ENCODE assay signal across 19 cellular contexts in the genomic region with DNA sequence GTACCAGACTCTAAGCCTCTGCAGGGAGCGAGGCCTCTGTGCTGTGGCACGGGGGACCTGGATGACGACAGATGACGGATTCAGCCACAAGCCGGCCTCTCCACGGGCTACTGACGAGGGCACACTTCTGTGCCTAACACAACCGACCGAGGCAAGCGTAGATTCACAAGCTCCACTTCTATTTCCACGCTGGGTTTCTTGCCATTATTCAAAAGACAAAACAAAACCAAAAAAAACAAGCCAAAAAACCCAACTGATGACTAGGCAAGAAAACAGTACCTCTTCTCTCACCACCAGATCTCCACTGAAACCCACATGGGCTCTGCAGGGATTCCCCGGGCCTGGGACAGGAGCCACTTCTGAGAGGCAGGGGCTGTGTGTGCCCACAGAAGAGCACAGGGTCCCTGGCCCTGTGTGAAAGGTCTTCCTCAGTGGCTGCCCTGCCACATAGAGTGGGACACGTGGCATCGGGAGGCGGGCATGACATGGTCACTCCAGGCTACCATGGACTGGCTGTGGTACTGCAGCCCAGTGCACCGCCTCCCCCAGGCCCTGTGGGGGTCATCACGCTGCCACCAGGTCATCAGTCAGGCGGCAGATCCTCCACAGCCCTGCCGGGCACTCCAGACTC.
A peak's percentile ranks its signal among the peaks of the same experiment; 100 is the strongest.
DNase-seq lines count a peak whose midpoint lies in the region; ATAC-seq lines count a peak whose summit lies in the region.
"Had no signal": no experiment of that assay in that cellular context is flagged by ENCODE, and none has a peak within 500 bp of the region (broad histone marks: within the 10 kb centered on the region; RNA-seq: fewer than 3 reads in every experiment).

No MANE protein-coding gene starts in this region.

- H3K27ac ChIP-seq in BLaER1 treated with 17β-estradiol and CSF1 and Interleukin-3, amounts not matched to agents 10 nM and 100 nM, result peak overlapping the region in 6 of 11 experiments; percentile 9 to 55 (median 26); a peak in 6 of 22 replicates
- H3K27ac ChIP-seq: SK-N-MC had no signal

- H3K27me3 ChIP-seq in BLaER1 treated with 17β-estradiol and CSF1 and Interleukin-3, amounts not matched to agents 10 nM and 100 nM, result no peaks in the 10 kb centered on the region

- no peaks in the 10 kb centered on the region for H3K9me3 ChIP-seq in BLaER1 treated with 17β-estradiol and CSF1 and Interleukin-3, amounts not matched to agents 10 nM and 100 nM (replicated peaks in 1 of 11)

- no peak overlapping the region for H3K4me3 Mint-ChIP-seq in activated T-helper 17 cell treated with anti-CD3 and anti-CD28 coated beads, Interleukin-2, amount 50 U/mL, for 72 hours
- H3K4me3 Mint-ChIP-seq: effector memory CD8-positive, alpha-beta T cell; neural crest cell; stimulated activated naive CD8-positive, alpha-beta T cell treated with anti-CD3 and anti-CD28 coated beads, Interleukin-15, Interleukin-2, amounts not matched to agents 100 ng/mL and 50 ng/mL, for 24 hours had no signal

- peak overlapping the region in 6 of 11 experiments; percentile 4 to 30 (median 15); a peak in 6 of 22 replicates for H3K9ac ChIP-seq in BLaER1 treated with 17β-estradiol and CSF1 and Interleukin-3, amounts not matched to agents 10 nM and 100 nM

- peak overlapping the region; percentile 30 to 79 (median 67); a peak in 20 of 22 replicates for H3K4me2 ChIP-seq in BLaER1 treated with 17β-estradiol and CSF1 and Interleukin-3, amounts not matched to agents 10 nM and 100 nM

- no peaks in the 10 kb centered on the region for H3K4me1 Mint-ChIP-seq in activated T-helper 17 cell treated with anti-CD3 and anti-CD28 coated beads, Interleukin-2, amount 50 U/mL, for 72 hours
- H3K4me1 Mint-ChIP-seq: neural crest cell had no signal

- H3K36me3 ChIP-seq in BLaER1 treated with 17β-estradiol and CSF1 and Interleukin-3, amounts not matched to agents 10 nM and 100 nM, result peaks cover 34 to 96% (median 74%) of the 10 kb centered on the region in 11 experiments

- no peak overlapping the region for H3K27ac Mint-ChIP-seq in activated T-helper 17 cell treated with anti-CD3 and anti-CD28 coated beads, Interleukin-2, amount 50 U/mL, for 72 hours
- H3K27ac Mint-ChIP-seq: stimulated activated naive CD8-positive, alpha-beta T cell treated with anti-CD3 and anti-CD28 coated beads, Interleukin-15, Interleukin-2, amounts not matched to agents 100 ng/mL and 50 ng/mL, for 24 hours had no signal

- H4K20me1 ChIP-seq in BLaER1 treated with 17β-estradiol and CSF1 and Interleukin-3, amounts not matched to agents 10 nM and 100 nM, result peaks cover 0 to 22% (median 3%) of the 10 kb centered on the region in 11 experiments; a peak in 7 of 22 replicates

- no peaks in the 10 kb centered on the region for H3K27me3 Mint-ChIP-seq in activated T-helper 17 cell treated with anti-CD3 and anti-CD28 coated beads, Interleukin-2, amount 50 U/mL, for 72 hours
- H3K27me3 Mint-ChIP-seq: effector memory CD8-positive, alpha-beta T cell; stimulated activated naive CD8-positive, alpha-beta T cell treated with anti-CD3 and anti-CD28 coated beads, Interleukin-15, Interleukin-2, amounts not matched to agents 100 ng/mL and 50 ng/mL, for 24 hours had no signal

- intact Hi-C loops in posterior vena cava (cut with DNase I), result loop anchor here in 1 of 2 donors (10.0 kb wide), 1 partner anchor 249 kb away; no protein-coding TSS in a partner anchor

- H3K4me3 ChIP-seq in BLaER1 treated with 17β-estradiol and CSF1 and Interleukin-3, amounts not matched to agents 10 nM and 100 nM, result no peak overlapping the region
- H3K4me3 ChIP-seq: SK-N-MC had no signal

- peaks cover 3 to 41% (median 36%) of the 10 kb centered on the region in 10 experiments; a peak in 17 of 20 replicates for H3K4me1 ChIP-seq in BLaER1 treated with 17β-estradiol and CSF1 and Interleukin-3, amounts not matched to agents 10 nM and 100 nM

- H3K9me3 Mint-ChIP-seq in activated T-helper 17 cell treated with anti-CD3 and anti-CD28 coated beads, Interleukin-2, amount 50 U/mL, for 72 hours, result peaks cover 5% of the 10 kb centered on the region
- H3K9me3 Mint-ChIP-seq: neural crest cell had no signal

- peak; percentile 72 for DNase-seq in posterior vena cava (ENCODE audit: low spot score)
- no peak for DNase-seq in activated CD4-positive, alpha-beta T cell treated with anti-CD3 and anti-CD28 coated beads for 4 hours
- DNase-seq in activated CD4-positive, alpha-beta T cell treated with anti-CD3 and anti-CD28 coated beads for 1 hour, result no peak
- DNase-seq in foreskin melanocyte, result no peak
- DNase-seq: activated T-cell treated with anti-CD3 and anti-CD28 coated beads, Interleukin-2, amount 50 U/mL, for 1 hour; central memory CD4-positive, alpha-beta T cell; effector memory CD8-positive, alpha-beta T cell; islet precursor cell; NCI-H1092; NCI-H69; retina had no signal

- peaks cover 64% of the 10 kb centered on the region for H3K36me3 Mint-ChIP-seq in activated T-helper 17 cell treated with anti-CD3 and anti-CD28 coated beads, Interleukin-2, amount 50 U/mL, for 72 hours (ENCODE audit: low read depth)

- ATAC-seq in GM18868 (IDR thresholded peaks at IDR 0.05; ENCODE audit: unreplicated experiment), result peak; percentile 42
- peak; percentile 78 for ATAC-seq in activated T-helper 17 cell treated with anti-CD3 and anti-CD28 coated beads, Interleukin-2, amount 50 U/mL, for 72 hours (replicated peaks)
- no peak for ATAC-seq in HG03457 (IDR thresholded peaks at IDR 0.05; ENCODE audit: unreplicated experiment)
- ATAC-seq: effector memory CD8-positive, alpha-beta T cell; Panc1 had no signal
